Comparison of ENCODE assay signal across 8 cellular contexts in the genomic region with DNA sequence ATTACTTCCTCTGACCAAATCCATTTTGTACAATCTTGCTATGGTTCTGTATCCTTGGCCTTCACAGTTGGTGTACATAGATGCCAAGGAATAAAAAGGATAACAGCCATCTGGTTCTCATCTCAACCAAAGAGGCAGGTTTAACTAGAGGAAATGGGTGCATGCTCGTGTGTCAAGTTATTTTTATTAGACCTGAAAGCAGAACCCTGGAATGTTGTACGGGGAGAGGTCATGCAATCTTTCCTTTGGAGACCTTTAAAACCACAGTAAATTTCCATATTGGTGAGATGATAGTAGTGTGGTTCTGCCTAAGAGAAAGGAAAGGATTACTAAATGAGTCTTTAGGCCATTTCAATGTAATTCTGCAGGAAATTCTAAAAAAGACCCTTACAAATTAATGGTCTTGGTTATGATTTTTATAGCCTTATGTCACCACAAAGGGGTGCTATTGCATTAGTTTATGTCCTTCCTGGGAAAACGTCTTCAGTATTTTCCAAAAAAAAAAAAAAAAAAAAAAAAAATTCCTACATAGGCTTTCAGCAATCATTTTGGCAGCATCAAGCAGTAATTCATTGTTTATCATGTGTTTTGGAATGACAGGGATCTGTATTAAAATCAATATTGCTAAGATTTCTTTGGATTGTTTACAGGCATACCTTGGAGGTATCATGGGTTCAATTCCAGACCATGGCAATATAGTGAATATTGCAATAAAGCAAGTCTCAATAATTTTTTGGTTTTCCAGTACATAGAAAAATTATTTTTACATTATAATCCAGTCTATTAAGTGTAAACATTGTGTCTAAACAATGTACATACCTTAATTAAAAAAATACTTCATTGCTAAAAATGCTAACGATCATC.
DNase-seq lines count a peak whose midpoint lies in the region; ATAC-seq and FAIRE-seq lines count a peak whose summit lies in the region.

No MANE protein-coding gene starts in this region.

- ATAC-seq in HG02840 (IDR thresholded peaks at IDR 0.05; ENCODE audit: low FRiP score, unreplicated experiment) (no peak), HG02763 (IDR thresholded peaks at IDR 0.05; ENCODE audit: unreplicated experiment) (no peak), GM21723 (IDR thresholded peaks at IDR 0.05; ENCODE audit: unreplicated experiment) (no peak)

- DNase-seq in GM03348 (ENCODE audit: low spot score): peak; percentile 41
- peak; percentile 44 for DNase-seq in NCI-H460 (ENCODE audit: extremely low read depth, low read depth)
- DNase-seq in pons (ENCODE audit: low spot score): peak; percentile 40
- DNase-seq in activated naive CD4-positive, alpha-beta T cell treated with anti-CD3 and anti-CD28 coated beads, Interleukin-2, amount 50 U/mL, for 16 hours: no peak

- peak; percentile 96 for FAIRE-seq in endometrium (lab: Jason Lieb, UNC)
